ENCODE assay signal across 18 cellular contexts in genomic region chr6:64811145-64811544, GRCh38.
A peak's percentile ranks its signal among the peaks of the same experiment; 100 is the strongest.
DNase-seq lines count a peak whose midpoint lies in the region; ATAC-seq and TF ChIP-seq lines count a peak whose summit lies in the region.
"Had no signal": no experiment of that assay in that cellular context is flagged by ENCODE, and none has a peak within 500 bp of the region (broad histone marks: within the 10 kb centered on the region; RNA-seq: fewer than 3 reads in every experiment).

No MANE protein-coding gene starts in this region.

- H2AFZ ChIP-seq in OCI-LY3 (ENCODE audit: low read depth, low read length) = peak overlapping the region; percentile 10; the same call in 1 of the 2 replicates

- H3K9me3 ChIP-seq in OCI-LY3 (ENCODE audit: insufficient read depth, low read length) = no peaks in the 10 kb centered on the region
- H3K9me3 ChIP-seq: BLaER1 had no signal

- ATAC-seq in GM18870 (IDR thresholded peaks at IDR 0.05; ENCODE audit: unreplicated experiment) = no peak
- no peak for ATAC-seq in HG02970 (IDR thresholded peaks at IDR 0.05; ENCODE audit: low FRiP score, unreplicated experiment)
- ATAC-seq: K562 had no signal

- no peaks in the 10 kb centered on the region for H3K4me1 ChIP-seq in OCI-LY3 (ENCODE audit: low read length)
- H3K4me1 ChIP-seq: BLaER1 had no signal

- TF ChIP-seq CTCF in OCI-LY3 (IDR thresholded peaks at IDR 0.05; ENCODE audit: low read depth, low read length) (no peak), fibroblast of pulmonary artery (IDR thresholded peaks at IDR 0.05; ENCODE audit: low read length, missing control alignments) (no peak)

- H3K27ac ChIP-seq in OCI-LY3 (ENCODE audit: low read length) = no peak overlapping the region
- H3K27ac ChIP-seq: BLaER1 had no signal

- H3K4me3 ChIP-seq in OCI-LY3 (ENCODE audit: low read length) = no peak overlapping the region
- no peak overlapping the region for H3K4me3 ChIP-seq in fibroblast of pulmonary artery (replicated peaks; ENCODE audit: low read depth, low read length)
- H3K4me3 ChIP-seq: BLaER1, K562 had no signal

- no peak overlapping the region for H3K9ac ChIP-seq in OCI-LY3 (ENCODE audit: low read length)
- H3K9ac ChIP-seq: BLaER1 had no signal

- H3K27me3 ChIP-seq in OCI-LY3 (ENCODE audit: low read depth, low read length) = no peaks in the 10 kb centered on the region
- H3K27me3 ChIP-seq: BLaER1 had no signal

- no peaks in the 10 kb centered on the region for H3K79me2 ChIP-seq in OCI-LY3 (ENCODE audit: low read length)

- peak; percentile 22 for DNase-seq in M059J (ENCODE audit: low read depth)
- peak; percentile 10 for DNase-seq in astrocyte of the hippocampus (ENCODE audit: low read depth, low spot score)
- DNase-seq in fibroblast of pulmonary artery (ENCODE audit: low read depth) = peak; percentile 8
- DNase-seq in activated CD4-positive, alpha-beta T cell treated with anti-CD3 and anti-CD28 coated beads, Interleukin-2, amount 50 U/mL, for 4 hours = no peak
- DNase-seq in activated T-cell treated with anti-CD3 and anti-CD28 coated beads, Interleukin-2, amount 50 U/mL, for 48 hours = no peak
- DNase-seq: 8988T; Calu3; CD4-positive, alpha-beta memory T cell; DMS79 treated with DMSO at 0.1 percent for 48 hours; GF-D8; GOT3; H9; IMR-90 had no signal

- H3K4me2 ChIP-seq in OCI-LY3 (ENCODE audit: low read length) = no peak overlapping the region
- H3K4me2 ChIP-seq: BLaER1 had no signal

- no peaks in the 10 kb centered on the region for H4K20me1 ChIP-seq in OCI-LY3 (ENCODE audit: insufficient read depth, low read length)
- H4K20me1 ChIP-seq: BLaER1 had no signal

- H3K36me3 ChIP-seq in OCI-LY3 (replicated peaks; ENCODE audit: low read depth, low read length) = no peaks in the 10 kb centered on the region
- H3K36me3 ChIP-seq: BLaER1 had no signal

Comparison
In these comparisons a context has a peak if more than half of its experiments do, and no peak if none do; other contexts are left out.
1. DNase-seq: peak in M059J (single experiment), astrocyte of the hippocampus (single experiment) and fibroblast of pulmonary artery (single experiment); none in activated CD4-positive, alpha-beta T cell treated with anti-CD3 and anti-CD28 coated beads, Interleukin-2, amount 50 U/mL, for 4 hours (0 of 2) and activated T-cell treated with anti-CD3 and anti-CD28 coated beads, Interleukin-2, amount 50 U/mL, for 48 hours (0 of 2).